ENCODE assay signal across 1 cellular context in genomic region chr16:11587643-11588247, GRCh38.
TF ChIP-seq lines count a peak whose summit lies in the region.

No MANE protein-coding gene starts in this region.

TF ChIP-seq in HEK293, 187 proteins besides CTCF, POLR2A, EP300 and RAD21 (continued from another document):
- no peak for TF ChIP-seq ZNF518A (tag by site-specific recombination; conservative IDR thresholded peaks at IDR 0.05; ENCODE audit: low read depth)
